In genomic region chr19:33345163-33345562, GRCh38 we compare ENCODE assay signal across 35 cellular contexts.
"Had no signal": no experiment of that assay in that cellular context is flagged by ENCODE, and none has a peak within 500 bp of the region (broad histone marks: within the 10 kb centered on the region; RNA-seq: fewer than 3 reads in every experiment).

No MANE protein-coding gene starts in this region.

- ATAC-seq: activated CD8-positive, alpha-beta T cell treated with anti-CD3 and anti-CD28 coated beads for 36 hours; activated naive CD4-positive, alpha-beta T cell treated with anti-CD3 and anti-CD28 coated beads, Interleukin-2, amount 50 U/mL, for 72 hours; activated T-cell treated with anti-CD3 and anti-CD28 coated beads, Interleukin-2, amount 50 U/mL, for 4 hours; activated T-cell treated with anti-CD3 and anti-CD28 coated beads, Interleukin-2, amount 50 U/mL, for 72 hours; activated T-helper 17 cell treated with anti-CD3 and anti-CD28 coated beads, Interleukin-2, amount 50 U/mL, for 72 hours; body of pancreas had no signal

- H3K4me3 Mint-ChIP-seq: activated B cell treated with CpG ODN at 0.5 μM for 24 hours; activated CD4-positive, alpha-beta memory T cell treated with anti-CD3 and anti-CD28 coated beads for 36 hours; activated CD4-positive, alpha-beta T cell treated with anti-CD3 and anti-CD28 coated beads, Interleukin-2, amount 10 ng/mL, durations not matched to agents 24 days and 14 days; activated CD8-positive, alpha-beta T cell treated with anti-CD3 and anti-CD28 coated beads for 36 hours; activated naive CD4-positive, alpha-beta T cell treated with anti-CD3 and anti-CD28 coated beads for 36 hours; activated naive CD8-positive, alpha-beta T cell treated with anti-CD3 and anti-CD28 coated beads for 36 hours; activated T-cell treated with anti-CD3 and anti-CD28 coated beads, Interleukin-2, amount 50 U/mL, for 4 hours; activated T-cell treated with anti-CD3 and anti-CD28 coated beads, Interleukin-2, amount 50 U/mL, for 72 hours; activated T-helper 1 cell treated with anti-CD3 and anti-CD28 coated beads, Interleukin-12 subunit alpha, Interleukin-12 subunit beta, Interleukin-2, Interleukin-4 antibody, amounts not matched to agents 30 ng/mL and 10 ng/mL and 1 ng/mL, durations not matched to agents 14 hours and 24 hours and 36 hours; activated T-helper 17 cell treated with anti-CD3 and anti-CD28 coated beads, Interleukin-2, amount 50 U/mL, for 72 hours; central memory CD8-positive, alpha-beta T cell; T-helper 1 cell treated with Interleukin-12 subunit alpha and Interleukin-12 subunit beta and Interleukin-4 antibody, amounts not matched to agents 30 μg/mL and 1 μg/mL, for 36 hours; T-helper 2 cell treated with Interferon-gamma antibody and Interleukin-4, amounts not matched to agents 5 μg/mL and 100 μg/mL, for 36 hours had no signal

- H3K4me1 Mint-ChIP-seq: activated B cell treated with CpG ODN at 0.5 μM for 24 hours; activated CD4-positive, alpha-beta T cell treated with anti-CD3 and anti-CD28 coated beads, Interleukin-2, amount 10 ng/mL, durations not matched to agents 24 days and 14 days; activated naive CD8-positive, alpha-beta T cell treated with anti-CD3 and anti-CD28 coated beads for 36 hours; activated T-helper 17 cell treated with anti-CD3 and anti-CD28 coated beads, Interleukin-2, amount 50 U/mL, for 72 hours; central memory CD8-positive, alpha-beta T cell had no signal

- H3K9me3 Mint-ChIP-seq: activated B cell treated with CpG ODN at 0.5 μM for 24 hours; activated CD4-positive, alpha-beta memory T cell treated with anti-CD3 and anti-CD28 coated beads for 36 hours; activated CD4-positive, alpha-beta T cell treated with anti-CD3 and anti-CD28 coated beads, Interleukin-2, amount 10 ng/mL, durations not matched to agents 24 days and 14 days; activated CD8-positive, alpha-beta T cell treated with anti-CD3 and anti-CD28 coated beads for 36 hours; activated naive CD4-positive, alpha-beta T cell treated with anti-CD3 and anti-CD28 coated beads for 36 hours; activated naive CD4-positive, alpha-beta T cell treated with anti-CD3 and anti-CD28 coated beads, Interleukin-2, amount 50 U/mL, for 72 hours; activated naive CD8-positive, alpha-beta T cell treated with anti-CD3 and anti-CD28 coated beads for 36 hours; activated T-cell treated with anti-CD3 and anti-CD28 coated beads, Interleukin-2, amount 50 U/mL, for 4 hours; activated T-cell treated with anti-CD3 and anti-CD28 coated beads, Interleukin-2, amount 50 U/mL, for 72 hours; activated T-helper 1 cell treated with anti-CD3 and anti-CD28 coated beads, Interleukin-12 subunit alpha, Interleukin-12 subunit beta, Interleukin-2, Interleukin-4 antibody, amounts not matched to agents 30 ng/mL and 10 ng/mL and 1 ng/mL, durations not matched to agents 14 hours and 24 hours and 36 hours; activated T-helper 17 cell treated with anti-CD3 and anti-CD28 coated beads, Interleukin-2, amount 50 U/mL, for 72 hours; central memory CD8-positive, alpha-beta T cell; T-helper 1 cell treated with Interleukin-12 subunit alpha and Interleukin-12 subunit beta and Interleukin-4 antibody, amounts not matched to agents 30 μg/mL and 1 μg/mL, for 36 hours; T-helper 2 cell treated with Interferon-gamma antibody and Interleukin-4, amounts not matched to agents 5 μg/mL and 100 μg/mL, for 36 hours had no signal

- H3K36me3 Mint-ChIP-seq: activated CD4-positive, alpha-beta memory T cell treated with anti-CD3 and anti-CD28 coated beads for 36 hours; activated naive CD4-positive, alpha-beta T cell treated with anti-CD3 and anti-CD28 coated beads, Interleukin-2, amount 50 U/mL, for 72 hours; activated naive CD8-positive, alpha-beta T cell treated with anti-CD3 and anti-CD28 coated beads for 36 hours had no signal

- H3K27ac Mint-ChIP-seq: activated B cell treated with CpG ODN at 0.5 μM for 24 hours; activated CD4-positive, alpha-beta memory T cell treated with anti-CD3 and anti-CD28 coated beads for 36 hours; activated CD4-positive, alpha-beta T cell treated with anti-CD3 and anti-CD28 coated beads, Interleukin-2, amount 10 ng/mL, durations not matched to agents 24 days and 14 days; activated CD8-positive, alpha-beta T cell treated with anti-CD3 and anti-CD28 coated beads for 36 hours; activated naive CD4-positive, alpha-beta T cell treated with anti-CD3 and anti-CD28 coated beads for 36 hours; activated naive CD8-positive, alpha-beta T cell treated with anti-CD3 and anti-CD28 coated beads for 36 hours; activated T-cell treated with anti-CD3 and anti-CD28 coated beads, Interleukin-2, amount 50 U/mL, for 72 hours; activated T-helper 1 cell treated with anti-CD3 and anti-CD28 coated beads, Interleukin-12 subunit alpha, Interleukin-12 subunit beta, Interleukin-2, Interleukin-4 antibody, amounts not matched to agents 30 ng/mL and 10 ng/mL and 1 ng/mL, durations not matched to agents 14 hours and 24 hours and 36 hours; activated T-helper 17 cell treated with anti-CD3 and anti-CD28 coated beads, Interleukin-2, amount 50 U/mL, for 72 hours; T-helper 1 cell treated with Interleukin-12 subunit alpha and Interleukin-12 subunit beta and Interleukin-4 antibody, amounts not matched to agents 30 μg/mL and 1 μg/mL, for 36 hours; T-helper 2 cell treated with Interferon-gamma antibody and Interleukin-4, amounts not matched to agents 5 μg/mL and 100 μg/mL, for 36 hours had no signal

- DNase-seq: activated B cell treated with CpG ODN at 0.5 μM for 24 hours; activated CD4-positive, alpha-beta memory T cell treated with anti-CD3 and anti-CD28 coated beads for 36 hours; activated CD4-positive, alpha-beta T cell treated with anti-CD3 and anti-CD28 coated beads for 4 hours; activated CD4-positive, alpha-beta T cell treated with anti-CD3 and anti-CD28 coated beads, Interleukin-2, amount 10 ng/mL, durations not matched to agents 24 days and 14 days; activated CD4-positive, alpha-beta T cell treated with anti-CD3 and anti-CD28 coated beads, Interleukin-2, amount 50 U/mL, for 1 hour; activated CD4-positive, alpha-beta T cell treated with anti-CD3 and anti-CD28 coated beads, Interleukin-2, amount 50 U/mL, for 4 hours; activated CD4-positive, CD25-positive, alpha-beta regulatory T cell treated with anti-CD3 and anti-CD28 coated beads, Interleukin-2, amount 50 U/mL, for 72 hours; activated CD8-positive, alpha-beta memory T cell treated with anti-CD3 and anti-CD28 coated beads, Interleukin-2, amount 50 U/mL, for 4 hours; activated CD8-positive, alpha-beta T cell treated with anti-CD3 and anti-CD28 coated beads for 36 hours; activated effector memory CD4-positive, alpha-beta T cell treated with anti-CD3 and anti-CD28 coated beads, Interleukin-2, amount 50 U/mL, for 16 hours; activated gamma-delta T cell treated with Interleukin-2 at 50 U/mL for 16 hours; activated naive CD4-positive, alpha-beta T cell; activated naive CD4-positive, alpha-beta T cell treated with anti-CD3 and anti-CD28 coated beads for 36 hours; activated naive CD4-positive, alpha-beta T cell treated with anti-CD3 and anti-CD28 coated beads, Interleukin-2, amount 50 U/mL, for 16 hours; activated naive CD8-positive, alpha-beta T cell treated with anti-CD3 and anti-CD28 coated beads for 36 hours; activated T-cell treated with anti-CD3 and anti-CD28 coated beads for 4 hours; activated T-cell treated with anti-CD3 and anti-CD28 coated beads, Interleukin-2, amount 50 U/mL, for 1 hour; activated T-cell treated with anti-CD3 and anti-CD28 coated beads, Interleukin-2, amount 50 U/mL, for 4 hours; activated T-cell treated with anti-CD3 and anti-CD28 coated beads, Interleukin-2, amount 50 U/mL, for 72 hours; adrenal gland; amniotic stem cell; aorta; body of pancreas; brain microvascular endothelial cell; cerebellar nuclear complex; T-helper 2 cell; T-helper 9 cell had no signal

- H3K27ac ChIP-seq: adrenal gland, body of pancreas, brain microvascular endothelial cell, breast epithelium, VCaP had no signal
